9 cellular contexts compared by ENCODE assay signal in genomic region chr19:38079926-38080380, GRCh38.
DNase-seq lines count a peak whose midpoint lies in the region; ATAC-seq, FAIRE-seq and TF ChIP-seq lines count a peak whose summit lies in the region.
"Had no signal": no experiment of that assay in that cellular context is flagged by ENCODE, and none has a peak within 500 bp of the region (broad histone marks: within the 10 kb centered on the region; RNA-seq: fewer than 3 reads in every experiment).

No MANE protein-coding gene starts in this region.

- FAIRE-seq in HepG2 (lab: Jason Lieb, UNC), result peak; percentile 83

- ATAC-seq in GM21423 (IDR thresholded peaks at IDR 0.05; ENCODE audit: unreplicated experiment) (peak; percentile 75), activated B cell treated with CpG ODN at 0.5 μM for 24 hours (ENCODE audit: low read depth) (peak; percentile 83), HepG2 (peak; percentile 92), HG02981 (IDR thresholded peaks at IDR 0.05; ENCODE audit: unreplicated experiment) (no peak)

- 0 out of 2 replicates have a peak, but pooled peaks cover 3% of the 10 kb centered on the region for H4K20me1 ChIP-seq in HepG2 (ENCODE audit: insufficient read depth, low read length)

- no peaks in the 10 kb centered on the region for H3K27me3 Mint-ChIP-seq in activated B cell treated with CpG ODN at 0.5 μM for 24 hours

- no peaks in the 10 kb centered on the region for H3K79me2 ChIP-seq in HepG2 (ENCODE audit: insufficient read depth, low read length)

- no peak for TF ChIP-seq POLR2A in HepG2 (IDR thresholded peaks at IDR 0.05; ENCODE audit: insufficient read depth in 1 of 2, low read depth in 2 of 2, low read length in 2 of 2)

- peaks cover 22% of the 10 kb centered on the region for H3K4me1 Mint-ChIP-seq in activated B cell treated with CpG ODN at 0.5 μM for 24 hours

- H3K9ac ChIP-seq in HepG2 (ENCODE audit: insufficient read depth, low read depth, low read length), result no peak overlapping the region

- no peak for TF ChIP-seq EP300 in HepG2 (IDR thresholded peaks at IDR 0.05; ENCODE audit: low read depth in 2 of 2, low read length in 2 of 2)
- TF ChIP-seq EP300 in HepG2 (CRISPR knock-in tag; IDR thresholded peaks at IDR 0.05; ENCODE audit: borderline replicate concordance), result no peak

- H3K36me3 Mint-ChIP-seq in activated B cell treated with CpG ODN at 0.5 μM for 24 hours (ENCODE audit: low read depth), result peaks cover 49% of the 10 kb centered on the region

- H3K9me3 Mint-ChIP-seq in activated B cell treated with CpG ODN at 0.5 μM for 24 hours, result no peaks in the 10 kb centered on the region

- TF ChIP-seq RAD21 in HepG2 (CRISPR knock-in tag; IDR thresholded peaks at IDR 0.05), result no peak

- CTCF ChIA-PET in activated B cell treated with CpG ODN at 0.5 μM for 24 hours (lab: Charles Lee), result interaction anchor here (1.3 to 2.1 kb wide), 3 partner anchors 15 to 75 kb away, joined by 3 to 8 read pairs (median 5); no protein-coding TSS in a partner anchor
- CTCF ChIA-PET in HepG2 (lab: Yijun Ruan, JAX; ENCODE audit: low intra/inter-chr PET ratio, low total read pairs), result no interaction called here

- DNase-seq in DMS153 treated with DMSO at 0.1 percent for 48 hours (lab: John Stamatoyannopoulos, UW; ENCODE audit: unreplicated experiment) (peak; percentile 18), MG63 (peak; percentile 58), activated B cell treated with CpG ODN at 0.5 μM for 24 hours (no peak), HepG2 (ENCODE audit: low spot score) (peak; percentile 68), occipital lobe (lab: John Stamatoyannopoulos, UW) (no peak), LoVo (ENCODE audit: low spot score) (no peak)

- no TSS peak for BruUV-seq in HepG2 (replicated peaks; lab: Mats Ljungman, UMichigan)

- peak overlapping the region; percentile 87 for H3K27ac Mint-ChIP-seq in activated B cell treated with CpG ODN at 0.5 μM for 24 hours
- H3K27ac Mint-ChIP-seq: T-helper 1 cell treated with Interleukin-12 subunit alpha and Interleukin-12 subunit beta and Interleukin-4 antibody, amounts not matched to agents 30 μg/mL and 1 μg/mL, for 36 hours had no signal

- H3K4me1 ChIP-seq in HepG2 (ENCODE audit: insufficient read depth, low read length), result peaks cover 15% of the 10 kb centered on the region

- in situ Hi-C loops in HepG2 (cut with HindIII; ENCODE audit: extremely low pct_ligation_motif_present, low pct_unique_long_range_greater_than_20kb), result no loop called here

- no peak overlapping the region for H3K4me2 ChIP-seq in HepG2 (ENCODE audit: low read depth, low read length)

- intact Hi-C loops in activated B cell treated with CpG ODN at 0.5 μM for 24 hours (cut with micrococcal nuclease) (loop anchor here (1.0 to 10.0 kb wide), 3 partner anchors 31 to 365 kb away; partner anchors contain the start of gene ZNF607), HepG2 (cut with micrococcal nuclease; ENCODE audit: unreplicated experiment) (no loop called here)

- H3K4me3 ChIP-seq in MG63 (no peak overlapping the region), HepG2 (replicated peaks in 1 of 3; ENCODE audit: insufficient read depth in 1 of 3, low read depth in 2 of 3, low read length in 3 of 3) (no peak overlapping the region)

- no peak for TF ChIP-seq CTCF in activated B cell treated with CpG ODN at 0.5 μM for 24 hours (IDR thresholded peaks at IDR 0.05)
- TF ChIP-seq CTCF in HepG2 (CRISPR knock-in tag; IDR thresholded peaks at IDR 0.05), result 0 out of 2 replicates have a peak, but pooled peaks have one; percentile 5

- H3K27me3 ChIP-seq in MG63 (no peaks in the 10 kb centered on the region), HepG2 (ENCODE audit: control insufficient read depth in 1 of 2, insufficient read depth in 2 of 2, low read length in 2 of 2) (no peaks in the 10 kb centered on the region)

- no peak overlapping the region for H2AFZ ChIP-seq in HepG2 (ENCODE audit: low read length)

- H3K27ac ChIP-seq in HepG2 (ENCODE audit: extremely low read length, insufficient read depth, low read length), result no peak overlapping the region

- H3K36me3 ChIP-seq in MG63, result peaks cover 12% of the 10 kb centered on the region
- H3K36me3 ChIP-seq in HepG2 (replicated peaks in 1 of 2; ENCODE audit: control insufficient read depth in 1 of 2, insufficient read depth in 2 of 2, low read length in 2 of 2), result 0 out of 5 replicates have a peak, but pooled peaks cover 5 to 6% of the 10 kb centered on the region in 2 experiments

- H3K9me3 ChIP-seq in MG63 (no peaks in the 10 kb centered on the region), HepG2 (ENCODE audit: low read length) (no peaks in the 10 kb centered on the region)

- peak overlapping the region; percentile 28 for H3K4me3 Mint-ChIP-seq in activated B cell treated with CpG ODN at 0.5 μM for 24 hours
- H3K4me3 Mint-ChIP-seq: T-helper 1 cell treated with Interleukin-12 subunit alpha and Interleukin-12 subunit beta and Interleukin-4 antibody, amounts not matched to agents 30 μg/mL and 1 μg/mL, for 36 hours had no signal

- POLR2A ChIA-PET in activated B cell treated with CpG ODN at 0.5 μM for 24 hours (lab: Charles Lee) (interaction anchor here (0.5 to 2.6 kb wide), 10 partner anchors 20 to 323 kb away, joined by 3 to 30 read pairs (median 4); partner anchors contain the start of genes FAM98C, SIPA1L3 and WDR87), HepG2 (lab: Yijun Ruan, JAX) (interaction anchor here (1.3 kb wide), 1 partner anchor 173 kb away, joined by 6 read pairs; the partner anchor contains the start of genes SIPA1L3 and WDR87)

- WGBS in HepG2 (ENCODE audit: low lambda C conversion rate), result 68% methylated on average over 1 of the region's 1 CpG

TF ChIP-seq in HepG2, 621 proteins besides CTCF, POLR2A, EP300 and RAD21 (continues in another document):
- TF ChIP-seq ZNF20 (CRISPR knock-in tag; IDR thresholded peaks at IDR 0.05), result no peak
- no peak for TF ChIP-seq STAT5B (CRISPR knock-in tag; IDR thresholded peaks at IDR 0.05)
- TF ChIP-seq SMYD3 (CRISPR knock-in tag; IDR thresholded peaks at IDR 0.05), result no peak
- TF ChIP-seq ZNF3 (CRISPR knock-in tag; IDR thresholded peaks at IDR 0.05), result peak; percentile 39; the same call in 1 of the 2 replicates
- peak; percentile 62 for TF ChIP-seq SALL1 (CRISPR knock-in tag; IDR thresholded peaks at IDR 0.05)
- 0 out of 2 replicates have a peak, but pooled peaks have one; percentile 16 for TF ChIP-seq FOXP4 (CRISPR knock-in tag; IDR thresholded peaks at IDR 0.05)
- TF ChIP-seq SMAD1 (CRISPR knock-in tag; IDR thresholded peaks at IDR 0.05; ENCODE audit: borderline replicate concordance, low read depth), result no peak
- TF ChIP-seq ZNF451 (CRISPR knock-in tag; IDR thresholded peaks at IDR 0.05), result no peak
- TF ChIP-seq ZNF275 (CRISPR knock-in tag; IDR thresholded peaks at IDR 0.05; ENCODE audit: borderline replicate concordance), result no peak
- TF ChIP-seq NCOA5 (CRISPR knock-in tag; IDR thresholded peaks at IDR 0.05), result no peak
- TF ChIP-seq POLR2G (IDR thresholded peaks at IDR 0.05; ENCODE audit: low read depth, low read length), result no peak
- TF ChIP-seq SMARCE1 (IDR thresholded peaks at IDR 0.05; ENCODE audit: borderline replicate concordance), result no peak
- peak; percentile 32; the same call in 1 of the 2 replicates for TF ChIP-seq ZNF710 (CRISPR knock-in tag; IDR thresholded peaks at IDR 0.05; ENCODE audit: borderline replicate concordance)
- no peak for TF ChIP-seq ZNF619 (CRISPR knock-in tag; IDR thresholded peaks at IDR 0.05)
- no peak for TF ChIP-seq HNRNPUL1 (IDR thresholded peaks at IDR 0.05; ENCODE audit: low read depth, low read length)
- 0 out of 2 replicates have a peak, but pooled peaks have one; percentile 17 for TF ChIP-seq ZMYM3 (CRISPR knock-in tag; IDR thresholded peaks at IDR 0.05)
- TF ChIP-seq HOXA9 (CRISPR knock-in tag; IDR thresholded peaks at IDR 0.05; ENCODE audit: borderline replicate concordance), result no peak
- peak; percentile 39; the same call in 1 of the 2 replicates for TF ChIP-seq RARA (CRISPR knock-in tag; IDR thresholded peaks at IDR 0.05)

Comparison
In these comparisons a context has a peak if more than half of its experiments do, and no peak if none do; other contexts are left out.
1. DNase-seq: peak in DMS153 treated with DMSO at 0.1 percent for 48 hours (single experiment), MG63 (single experiment) and HepG2 (single experiment); none in activated B cell treated with CpG ODN at 0.5 μM for 24 hours (single experiment), occipital lobe (single experiment) and LoVo (single experiment).